In the genomic region with DNA sequence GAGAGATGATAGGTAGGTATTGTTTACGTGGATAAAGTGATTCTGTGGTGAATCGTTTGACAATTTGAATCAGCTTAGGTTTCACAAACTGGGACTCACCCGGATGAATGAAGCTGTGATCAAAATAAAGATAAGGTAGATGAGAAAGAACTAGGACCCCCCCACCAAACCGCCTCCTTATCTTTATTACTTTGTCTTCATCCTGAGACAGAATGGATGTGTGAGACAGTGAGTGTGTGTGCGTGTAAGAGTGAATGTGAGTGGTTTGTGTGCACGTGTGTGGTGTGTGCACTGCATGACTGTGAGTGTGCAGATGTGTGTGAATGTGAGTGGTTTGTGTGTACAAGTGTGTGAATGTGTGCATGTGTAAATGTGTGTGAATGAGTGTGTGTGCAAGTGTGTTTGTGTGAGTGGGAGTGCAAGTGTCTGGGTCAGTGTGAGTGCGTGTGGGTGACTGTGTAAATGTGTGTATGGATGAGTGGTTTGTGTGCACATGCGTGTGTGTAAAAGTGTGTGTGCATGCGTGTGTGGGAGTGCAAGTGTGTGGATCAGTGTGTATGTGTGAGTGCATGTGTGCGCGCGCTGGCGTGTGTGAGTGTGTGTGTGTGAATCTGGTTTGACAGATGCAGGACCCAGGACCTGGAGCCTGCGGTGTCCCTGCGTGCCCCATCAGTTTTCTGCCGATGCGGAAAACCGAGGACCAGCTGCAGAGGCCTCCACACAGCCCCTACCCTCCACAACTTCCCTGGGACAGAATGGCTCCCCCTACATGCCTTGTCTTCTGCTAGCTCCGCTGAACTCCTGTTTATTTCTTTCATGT, we compare ENCODE assay signal across 1 cellular context.
TF ChIP-seq lines count a peak whose summit lies in the region.

No MANE protein-coding gene starts in this region.

TF ChIP-seq in K562, 482 proteins besides CTCF, POLR2A, EP300 and RAD21 (continued from another document and continues in another):
- TF ChIP-seq SLC30A9 (CRISPR knock-in tag; IDR thresholded peaks at IDR 0.05): no peak
- TF ChIP-seq IRF2 (CRISPR knock-in tag; IDR thresholded peaks at IDR 0.05): peak; percentile 57; the same call in 1 of the 2 replicates
- TF ChIP-seq MIER1 (IDR thresholded peaks at IDR 0.05; ENCODE audit: low read depth): no peak
- TF ChIP-seq, protein P1, sequence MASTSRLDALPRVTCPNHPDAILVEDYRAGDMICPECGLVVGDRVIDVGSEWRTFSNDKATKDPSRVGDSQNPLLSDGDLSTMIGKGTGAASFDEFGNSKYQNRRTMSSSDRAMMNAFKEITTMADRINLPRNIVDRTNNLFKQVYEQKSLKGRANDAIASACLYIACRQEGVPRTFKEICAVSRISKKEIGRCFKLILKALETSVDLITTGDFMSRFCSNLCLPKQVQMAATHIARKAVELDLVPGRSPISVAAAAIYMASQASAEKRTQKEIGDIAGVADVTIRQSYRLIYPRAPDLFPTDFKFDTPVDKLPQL (IDR thresholded peaks at IDR 0.05; ENCODE audit: extremely low read depth, insufficient read length): no peak
- TF ChIP-seq ERF (CRISPR knock-in tag; IDR thresholded peaks at IDR 0.05): no peak
- TF ChIP-seq, protein P2, sequence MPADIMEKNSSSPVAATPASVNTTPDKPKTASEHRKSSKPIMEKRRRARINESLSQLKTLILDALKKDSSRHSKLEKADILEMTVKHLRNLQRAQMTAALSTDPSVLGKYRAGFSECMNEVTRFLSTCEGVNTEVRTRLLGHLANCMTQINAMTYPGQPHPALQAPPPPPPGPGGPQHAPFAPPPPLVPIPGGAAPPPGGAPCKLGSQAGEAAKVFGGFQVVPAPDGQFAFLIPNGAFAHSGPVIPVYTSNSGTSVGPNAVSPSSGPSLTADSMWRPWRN (IDR thresholded peaks at IDR 0.05; ENCODE audit: low read depth): no peak
- no peak for TF ChIP-seq HOXB6 (CRISPR knock-in tag; IDR thresholded peaks at IDR 0.05; ENCODE audit: borderline replicate concordance)
- TF ChIP-seq PHF21A (IDR thresholded peaks at IDR 0.05; ENCODE audit: borderline replicate concordance, low read depth): no peak
- no peak for TF ChIP-seq SP2 (IDR thresholded peaks at IDR 0.05; ENCODE audit: extremely low read depth, low read depth, low read length, poor library complexity, severe bottlenecking)
- no peak for TF ChIP-seq ADNP (tag; IDR thresholded peaks at IDR 0.05)
- TF ChIP-seq ELF1 (tag; IDR thresholded peaks at IDR 0.05): no peak
- TF ChIP-seq ZNF589 (CRISPR knock-in tag; IDR thresholded peaks at IDR 0.05; ENCODE audit: low read depth): 0 out of 2 replicates have a peak, but pooled peaks have one; percentile 49
- TF ChIP-seq PTBP1 (IDR thresholded peaks at IDR 0.05; ENCODE audit: low read depth, low read length): no peak
- peak; percentile 38; the same call in 1 of the 2 replicates for TF ChIP-seq BHLHE40 (IDR thresholded peaks at IDR 0.05; ENCODE audit: low read length)
- peak; percentile 55; the same call in 1 of the 2 replicates for TF ChIP-seq NCOA1 (IDR thresholded peaks at IDR 0.05; ENCODE audit: low read depth)
- TF ChIP-seq, protein P3, sequence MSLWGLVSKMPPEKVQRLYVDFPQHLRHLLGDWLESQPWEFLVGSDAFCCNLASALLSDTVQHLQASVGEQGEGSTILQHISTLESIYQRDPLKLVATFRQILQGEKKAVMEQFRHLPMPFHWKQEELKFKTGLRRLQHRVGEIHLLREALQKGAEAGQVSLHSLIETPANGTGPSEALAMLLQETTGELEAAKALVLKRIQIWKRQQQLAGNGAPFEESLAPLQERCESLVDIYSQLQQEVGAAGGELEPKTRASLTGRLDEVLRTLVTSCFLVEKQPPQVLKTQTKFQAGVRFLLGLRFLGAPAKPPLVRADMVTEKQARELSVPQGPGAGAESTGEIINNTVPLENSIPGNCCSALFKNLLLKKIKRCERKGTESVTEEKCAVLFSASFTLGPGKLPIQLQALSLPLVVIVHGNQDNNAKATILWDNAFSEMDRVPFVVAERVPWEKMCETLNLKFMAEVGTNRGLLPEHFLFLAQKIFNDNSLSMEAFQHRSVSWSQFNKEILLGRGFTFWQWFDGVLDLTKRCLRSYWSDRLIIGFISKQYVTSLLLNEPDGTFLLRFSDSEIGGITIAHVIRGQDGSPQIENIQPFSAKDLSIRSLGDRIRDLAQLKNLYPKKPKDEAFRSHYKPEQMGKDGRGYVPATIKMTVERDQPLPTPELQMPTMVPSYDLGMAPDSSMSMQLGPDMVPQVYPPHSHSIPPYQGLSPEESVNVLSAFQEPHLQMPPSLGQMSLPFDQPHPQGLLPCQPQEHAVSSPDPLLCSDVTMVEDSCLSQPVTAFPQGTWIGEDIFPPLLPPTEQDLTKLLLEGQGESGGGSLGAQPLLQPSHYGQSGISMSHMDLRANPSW (CRISPR knock-in tag; IDR thresholded peaks at IDR 0.05): no peak
- TF ChIP-seq TRIM24 (IDR thresholded peaks at IDR 0.05): peak in 1 of 2 experiments; percentile 43; a peak in 1 of 4 replicates
- no peak for TF ChIP-seq CCAR2 (IDR thresholded peaks at IDR 0.05; ENCODE audit: low read depth, low read length)
- TF ChIP-seq ZNF263 (CRISPR knock-in tag; IDR thresholded peaks at IDR 0.05; ENCODE audit: borderline replicate concordance): no peak
- peak; percentile 65; the same call in 1 of the 2 replicates for TF ChIP-seq BCOR (IDR thresholded peaks at IDR 0.05)
- TF ChIP-seq TBL1XR1 (IDR thresholded peaks at IDR 0.05; ENCODE audit: low read length in 2 of 2): no peak
- no peak for TF ChIP-seq TEAD2 (tag; IDR thresholded peaks at IDR 0.05)
- TF ChIP-seq CBX5 (IDR thresholded peaks at IDR 0.05; ENCODE audit: borderline replicate concordance, low read depth): no peak
- TF ChIP-seq CBFA2T2 (conservative IDR thresholded peaks at IDR 0.05): no peak
- no peak for TF ChIP-seq SMAD3 (CRISPR knock-in tag; conservative IDR thresholded peaks at IDR 0.05)
- TF ChIP-seq JUND (IDR thresholded peaks at IDR 0.05; ENCODE audit: borderline replicate concordance, low read depth, low read length): no peak
- TF ChIP-seq JUND (tag; IDR thresholded peaks at IDR 0.05; ENCODE audit: borderline replicate concordance, low read depth, low read length): peak; percentile 68; the same call in 2 of the 3 replicates
- TF ChIP-seq NFRKB (IDR thresholded peaks at IDR 0.05; ENCODE audit: low read depth): no peak
- no peak for TF ChIP-seq SMAD1 (IDR thresholded peaks at IDR 0.05; ENCODE audit: low read depth, low read length, partially characterized antibody)
- TF ChIP-seq ZNF431 (CRISPR knock-in tag; IDR thresholded peaks at IDR 0.05): 0 out of 2 replicates have a peak, but pooled peaks have one; percentile 20
- TF ChIP-seq, protein P4, sequence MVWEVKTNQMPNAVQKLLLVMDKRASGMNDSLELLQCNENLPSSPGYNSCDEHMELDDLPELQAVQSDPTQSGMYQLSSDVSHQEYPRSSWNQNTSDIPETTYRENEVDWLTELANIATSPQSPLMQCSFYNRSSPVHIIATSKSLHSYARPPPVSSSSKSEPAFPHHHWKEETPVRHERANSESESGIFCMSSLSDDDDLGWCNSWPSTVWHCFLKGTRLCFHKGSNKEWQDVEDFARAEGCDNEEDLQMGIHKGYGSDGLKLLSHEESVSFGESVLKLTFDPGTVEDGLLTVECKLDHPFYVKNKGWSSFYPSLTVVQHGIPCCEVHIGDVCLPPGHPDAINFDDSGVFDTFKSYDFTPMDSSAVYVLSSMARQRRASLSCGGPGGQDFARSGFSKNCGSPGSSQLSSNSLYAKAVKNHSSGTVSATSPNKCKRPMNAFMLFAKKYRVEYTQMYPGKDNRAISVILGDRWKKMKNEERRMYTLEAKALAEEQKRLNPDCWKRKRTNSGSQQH (CRISPR knock-in tag; IDR thresholded peaks at IDR 0.05): peak; percentile 93
- TF ChIP-seq ATF1 (CRISPR knock-in tag; IDR thresholded peaks at IDR 0.05): no peak
- TF ChIP-seq ATF1 (tag; IDR thresholded peaks at IDR 0.05): 0 out of 2 replicates have a peak, but pooled peaks have one; percentile 9
- no peak for TF ChIP-seq FOXP1 (CRISPR knock-in tag; IDR thresholded peaks at IDR 0.05)
- no peak for TF ChIP-seq KAT2B (IDR thresholded peaks at IDR 0.05; ENCODE audit: low read depth, low read length)
- no peak for TF ChIP-seq ZNF584 (CRISPR knock-in tag; IDR thresholded peaks at IDR 0.05; ENCODE audit: low read depth)
- no peak for TF ChIP-seq HDAC3 (IDR thresholded peaks at IDR 0.05; ENCODE audit: borderline replicate concordance, partially characterized antibody)
- TF ChIP-seq TAL1 (IDR thresholded peaks at IDR 0.05): peak; percentile 16; the same call in 1 of the 2 replicates
- TF ChIP-seq ZBED1 (IDR thresholded peaks at IDR 0.05): no peak
- TF ChIP-seq ETV6 (IDR thresholded peaks at IDR 0.05; ENCODE audit: borderline replicate concordance in 1 of 2, low read depth in 2 of 2, low read length in 1 of 2): no peak
- no peak for TF ChIP-seq ETV6 (CRISPR knock-in tag; IDR thresholded peaks at IDR 0.05; ENCODE audit: borderline replicate concordance)
- TF ChIP-seq, protein P5, sequence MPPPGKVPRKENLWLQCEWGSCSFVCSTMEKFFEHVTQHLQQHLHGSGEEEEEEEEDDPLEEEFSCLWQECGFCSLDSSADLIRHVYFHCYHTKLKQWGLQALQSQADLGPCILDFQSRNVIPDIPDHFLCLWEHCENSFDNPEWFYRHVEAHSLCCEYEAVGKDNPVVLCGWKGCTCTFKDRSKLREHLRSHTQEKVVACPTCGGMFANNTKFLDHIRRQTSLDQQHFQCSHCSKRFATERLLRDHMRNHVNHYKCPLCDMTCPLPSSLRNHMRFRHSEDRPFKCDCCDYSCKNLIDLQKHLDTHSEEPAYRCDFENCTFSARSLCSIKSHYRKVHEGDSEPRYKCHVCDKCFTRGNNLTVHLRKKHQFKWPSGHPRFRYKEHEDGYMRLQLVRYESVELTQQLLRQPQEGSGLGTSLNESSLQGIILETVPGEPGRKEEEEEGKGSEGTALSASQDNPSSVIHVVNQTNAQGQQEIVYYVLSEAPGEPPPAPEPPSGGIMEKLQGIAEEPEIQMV (tag; conservative IDR thresholded peaks at IDR 0.05; ENCODE audit: low read depth): no peak
- no peak for TF ChIP-seq TCF7 (IDR thresholded peaks at IDR 0.05; ENCODE audit: borderline replicate concordance)
- no peak for TF ChIP-seq KHSRP (IDR thresholded peaks at IDR 0.05)
- TF ChIP-seq, protein P6, sequence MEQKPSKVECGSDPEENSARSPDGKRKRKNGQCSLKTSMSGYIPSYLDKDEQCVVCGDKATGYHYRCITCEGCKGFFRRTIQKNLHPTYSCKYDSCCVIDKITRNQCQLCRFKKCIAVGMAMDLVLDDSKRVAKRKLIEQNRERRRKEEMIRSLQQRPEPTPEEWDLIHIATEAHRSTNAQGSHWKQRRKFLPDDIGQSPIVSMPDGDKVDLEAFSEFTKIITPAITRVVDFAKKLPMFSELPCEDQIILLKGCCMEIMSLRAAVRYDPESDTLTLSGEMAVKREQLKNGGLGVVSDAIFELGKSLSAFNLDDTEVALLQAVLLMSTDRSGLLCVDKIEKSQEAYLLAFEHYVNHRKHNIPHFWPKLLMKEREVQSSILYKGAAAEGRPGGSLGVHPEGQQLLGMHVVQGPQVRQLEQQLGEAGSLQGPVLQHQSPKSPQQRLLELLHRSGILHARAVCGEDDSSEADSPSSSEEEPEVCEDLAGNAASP (IDR thresholded peaks at IDR 0.05): no peak
- peak; percentile 59 for TF ChIP-seq ARHGAP35 (IDR thresholded peaks at IDR 0.05; ENCODE audit: partially characterized antibody)
- TF ChIP-seq GABPB1 (CRISPR knock-in tag; IDR thresholded peaks at IDR 0.05): no peak
- TF ChIP-seq XRCC5 (IDR thresholded peaks at IDR 0.05; ENCODE audit: low read depth, low read length): no peak
- TF ChIP-seq MCM2 (IDR thresholded peaks at IDR 0.05; ENCODE audit: low read depth): no peak
- peak; percentile 4; the same call in 1 of the 2 replicates for TF ChIP-seq NFIC (IDR thresholded peaks at IDR 0.05)
- no peak for TF ChIP-seq MYBL2 (IDR thresholded peaks at IDR 0.05; ENCODE audit: low read depth)
- no peak for TF ChIP-seq MYBL2 (CRISPR knock-in tag; IDR thresholded peaks at IDR 0.05; ENCODE audit: borderline replicate concordance)
- TF ChIP-seq CC2D1A (IDR thresholded peaks at IDR 0.05): peak; percentile 82
- TF ChIP-seq, protein P7, sequence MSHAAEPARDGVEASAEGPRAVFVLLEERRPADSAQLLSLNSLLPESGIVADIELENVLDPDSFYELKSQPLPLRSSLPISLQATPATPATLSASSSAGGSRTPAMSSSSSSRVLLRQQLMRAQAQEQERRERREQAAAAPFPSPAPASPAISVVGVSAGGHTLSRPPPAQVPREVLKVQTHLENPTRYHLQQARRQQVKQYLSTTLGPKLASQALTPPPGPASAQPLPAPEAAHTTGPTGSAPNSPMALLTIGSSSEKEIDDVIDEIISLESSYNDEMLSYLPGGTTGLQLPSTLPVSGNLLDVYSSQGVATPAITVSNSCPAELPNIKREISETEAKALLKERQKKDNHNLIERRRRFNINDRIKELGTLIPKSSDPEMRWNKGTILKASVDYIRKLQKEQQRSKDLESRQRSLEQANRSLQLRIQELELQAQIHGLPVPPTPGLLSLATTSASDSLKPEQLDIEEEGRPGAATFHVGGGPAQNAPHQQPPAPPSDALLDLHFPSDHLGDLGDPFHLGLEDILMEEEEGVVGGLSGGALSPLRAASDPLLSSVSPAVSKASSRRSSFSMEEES (CRISPR knock-in tag; IDR thresholded peaks at IDR 0.05): no peak
- no peak for TF ChIP-seq HNRNPK (IDR thresholded peaks at IDR 0.05; ENCODE audit: low read depth, low read length, poor library complexity, severe bottlenecking)
- no peak for TF ChIP-seq ZNF780A (CRISPR knock-in tag; IDR thresholded peaks at IDR 0.05)
- TF ChIP-seq, protein P8, sequence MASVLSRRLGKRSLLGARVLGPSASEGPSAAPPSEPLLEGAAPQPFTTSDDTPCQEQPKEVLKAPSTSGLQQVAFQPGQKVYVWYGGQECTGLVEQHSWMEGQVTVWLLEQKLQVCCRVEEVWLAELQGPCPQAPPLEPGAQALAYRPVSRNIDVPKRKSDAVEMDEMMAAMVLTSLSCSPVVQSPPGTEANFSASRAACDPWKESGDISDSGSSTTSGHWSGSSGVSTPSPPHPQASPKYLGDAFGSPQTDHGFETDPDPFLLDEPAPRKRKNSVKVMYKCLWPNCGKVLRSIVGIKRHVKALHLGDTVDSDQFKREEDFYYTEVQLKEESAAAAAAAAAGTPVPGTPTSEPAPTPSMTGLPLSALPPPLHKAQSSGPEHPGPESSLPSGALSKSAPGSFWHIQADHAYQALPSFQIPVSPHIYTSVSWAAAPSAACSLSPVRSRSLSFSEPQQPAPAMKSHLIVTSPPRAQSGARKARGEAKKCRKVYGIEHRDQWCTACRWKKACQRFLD (CRISPR knock-in tag; IDR thresholded peaks at IDR 0.05): no peak; the same call in 1 of the 2 replicates
- TF ChIP-seq ARID1B (IDR thresholded peaks at IDR 0.05): peak; percentile 59; the same call in 1 of the 2 replicates
- peak; percentile 96 for TF ChIP-seq ELF4 (CRISPR knock-in tag; IDR thresholded peaks at IDR 0.05)
- TF ChIP-seq ZNF282 (CRISPR knock-in tag; IDR thresholded peaks at IDR 0.05): no peak
- no peak for TF ChIP-seq ZNF146 (CRISPR knock-in tag; IDR thresholded peaks at IDR 0.05; ENCODE audit: unreplicated experiment)
- no peak for TF ChIP-seq ELF2 (CRISPR knock-in tag; IDR thresholded peaks at IDR 0.05)
- no peak for TF ChIP-seq RCOR1 (IDR thresholded peaks at IDR 0.05; ENCODE audit: borderline replicate concordance in 1 of 2, low read depth in 2 of 2, low read length in 2 of 2)
- TF ChIP-seq IFI16 (CRISPR knock-in tag; IDR thresholded peaks at IDR 0.05): no peak
